In the genomic region with DNA sequence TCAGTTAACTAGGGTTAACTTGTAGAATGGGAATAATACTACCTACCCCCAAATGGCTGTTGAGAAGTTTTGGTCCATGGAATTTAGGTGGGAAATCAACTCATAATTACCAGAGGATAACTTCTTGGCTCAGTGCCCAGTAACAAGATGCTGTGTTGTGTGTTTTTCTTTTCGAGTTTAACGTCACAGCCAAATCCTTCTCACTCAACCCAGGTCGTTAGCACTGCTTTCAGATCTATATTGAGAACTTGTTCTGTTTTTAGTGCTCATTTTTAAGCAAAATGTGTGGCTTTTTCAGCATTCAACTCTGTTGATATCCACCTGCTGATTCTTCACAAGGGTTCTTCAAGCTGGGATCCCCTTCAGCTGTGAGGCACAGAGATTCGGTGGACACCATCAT, we compare ENCODE assay signal across 13 cellular contexts.
DNase-seq lines count a peak whose midpoint lies in the region; ATAC-seq lines count a peak whose summit lies in the region.
"Had no signal": no experiment of that assay in that cellular context is flagged by ENCODE, and none has a peak within 500 bp of the region (broad histone marks: within the 10 kb centered on the region; RNA-seq: fewer than 3 reads in every experiment).

No MANE protein-coding gene starts in this region.

- DNase-seq in RPMI8226 (peak; percentile 15), GDM1 (lab: John Stamatoyannopoulos, UW) (no peak), iPS-NIHi7 (ENCODE audit: extremely low spot score) (no peak)
- DNase-seq in stimulated activated CD4-positive, alpha-beta T cell treated with anti-CD3 and anti-CD28 coated beads, Interleukin-12 subunit alpha, Interleukin-12 subunit beta, amount 100 ng/mL, for 4 hours = no peak
- DNase-seq: activated T-cell treated with anti-CD3 and anti-CD28 coated beads, Interleukin-2, amount 50 U/mL, for 48 hours; CD4-positive, alpha-beta T cell; NCI-H1694; nucleus accumbens; SK-N-SH had no signal

- ATAC-seq in GM18867 (IDR thresholded peaks at IDR 0.05; ENCODE audit: unreplicated experiment) (peak; percentile 73), GM21447 (IDR thresholded peaks at IDR 0.05; ENCODE audit: unreplicated experiment) (peak; percentile 64), HG03045 (IDR thresholded peaks at IDR 0.05; ENCODE audit: unreplicated experiment) (peak; percentile 75)
- ATAC-seq: HepG2 had no signal
